In the genomic region with DNA sequence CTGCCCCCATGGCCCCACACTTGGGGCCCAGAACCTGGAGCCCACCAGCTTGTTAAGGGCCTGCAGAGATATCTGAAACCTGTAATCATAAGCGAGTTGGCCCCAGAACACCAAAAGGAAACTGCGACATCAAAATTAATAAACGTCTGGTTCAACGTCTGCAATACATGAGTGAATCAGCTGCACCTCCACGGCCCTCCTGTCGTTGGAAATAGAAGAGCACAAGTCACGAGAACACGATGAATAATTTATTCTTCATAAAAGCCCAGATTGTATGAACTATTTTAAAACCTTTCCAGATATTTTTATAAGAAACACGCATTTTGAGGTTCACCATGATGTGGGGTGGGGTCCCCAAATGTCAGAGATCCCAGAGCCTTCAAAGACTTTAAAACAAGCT, we compare ENCODE assay signal across 1 cellular context.
A peak's percentile ranks its signal among the peaks of the same experiment; 100 is the strongest.
TF ChIP-seq lines count a peak whose summit lies in the region.

No MANE protein-coding gene starts in this region.

TF ChIP-seq in HepG2, 621 proteins besides CTCF, POLR2A, EP300 and RAD21:
- TF ChIP-seq ZNF629 (CRISPR knock-in tag; conservative IDR thresholded peaks at IDR 0.05), result 0 out of 2 replicates have a peak, but pooled peaks have one; percentile 22
- TF ChIP-seq, protein P1, sequence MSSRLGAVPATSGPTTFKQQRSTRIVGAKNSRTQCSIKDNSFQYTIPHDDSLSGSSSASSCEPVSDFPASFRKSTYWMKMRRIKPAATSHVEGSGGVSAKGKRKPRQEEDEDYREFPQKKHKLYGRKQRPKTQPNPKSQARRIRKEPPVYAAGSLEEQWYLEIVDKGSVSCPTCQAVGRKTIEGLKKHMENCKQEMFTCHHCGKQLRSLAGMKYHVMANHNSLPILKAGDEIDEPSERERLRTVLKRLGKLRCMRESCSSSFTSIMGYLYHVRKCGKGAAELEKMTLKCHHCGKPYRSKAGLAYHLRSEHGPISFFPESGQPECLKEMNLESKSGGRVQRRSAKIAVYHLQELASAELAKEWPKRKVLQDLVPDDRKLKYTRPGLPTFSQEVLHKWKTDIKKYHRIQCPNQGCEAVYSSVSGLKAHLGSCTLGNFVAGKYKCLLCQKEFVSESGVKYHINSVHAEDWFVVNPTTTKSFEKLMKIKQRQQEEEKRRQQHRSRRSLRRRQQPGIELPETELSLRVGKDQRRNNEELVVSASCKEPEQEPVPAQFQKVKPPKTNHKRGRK (CRISPR knock-in tag; IDR thresholded peaks at IDR 0.05), result no peak
